In the genomic region with DNA sequence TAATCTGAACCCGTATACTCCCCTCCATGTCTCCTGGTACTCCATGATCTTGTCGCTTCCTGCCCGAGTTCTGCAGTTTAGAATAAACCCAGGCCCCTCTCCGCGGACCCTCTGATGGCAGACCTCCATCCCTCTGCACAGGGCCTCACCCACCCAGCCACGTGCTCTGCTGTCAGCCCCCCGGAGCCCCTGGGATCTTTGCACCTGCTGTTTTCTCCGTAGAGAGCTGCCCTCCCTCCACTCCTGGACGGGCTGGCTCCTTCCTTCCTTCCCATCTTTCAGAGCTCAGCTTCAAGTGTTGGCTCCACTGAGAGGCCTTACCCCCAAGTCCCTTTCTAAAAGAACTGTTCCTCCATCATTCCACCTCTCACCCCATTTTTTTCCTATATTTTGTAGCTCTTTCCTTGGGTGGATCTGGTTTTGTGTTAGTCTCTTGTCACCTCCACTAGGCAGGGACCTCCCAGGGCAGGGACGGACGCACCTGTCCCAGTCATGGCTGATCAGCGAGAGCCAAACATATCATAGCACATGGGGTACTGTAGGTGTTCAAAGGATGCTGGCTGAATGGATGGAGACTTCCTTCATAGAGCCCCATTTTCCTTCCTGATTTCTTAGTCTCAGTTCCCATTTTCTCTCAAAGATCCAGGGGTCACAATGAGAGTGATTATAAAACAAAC, we compare ENCODE assay signal across 15 cellular contexts.
"Had no signal": no experiment of that assay in that cellular context is flagged by ENCODE, and none has a peak within 500 bp of the region (broad histone marks: within the 10 kb centered on the region; RNA-seq: fewer than 3 reads in every experiment).

No MANE protein-coding gene starts in this region.

- H3K9me3 Mint-ChIP-seq: activated naive CD4-positive, alpha-beta T cell treated with anti-CD3 and anti-CD28 coated beads for 36 hours; activated T-helper 2 cell treated with anti-CD3 and anti-CD28 coated beads, Interferon-gamma antibody, Interleukin-2, Interleukin-4, amounts not matched to agents 10 μg/mL and 5 μg/mL and 100 μg/mL, durations not matched to agents 14 hours and 24 hours and 36 hours; naive B cell had no signal

- H3K27me3 ChIP-seq: ascending aorta, breast epithelium, gastrocnemius medialis, right atrium auricular region had no signal

- H3K27ac Mint-ChIP-seq: activated naive CD4-positive, alpha-beta T cell treated with anti-CD3 and anti-CD28 coated beads for 36 hours; activated T-helper 2 cell treated with anti-CD3 and anti-CD28 coated beads, Interferon-gamma antibody, Interleukin-2, Interleukin-4, amounts not matched to agents 10 μg/mL and 5 μg/mL and 100 μg/mL, durations not matched to agents 14 hours and 24 hours and 36 hours had no signal

- ATAC-seq: gastrocnemius medialis; SK-N-SH treated with all-trans-retinoic acid at 6 μM for 48 hours; stimulated activated naive CD8-positive, alpha-beta T cell treated with anti-CD3 and anti-CD28 coated beads, Interleukin-15, Interleukin-2, amounts not matched to agents 100 U/mL and 50 U/mL, for 24 hours had no signal

- H3K27me3 Mint-ChIP-seq: naive B cell had no signal

- H3K9me3 ChIP-seq: ascending aorta, breast epithelium, gastrocnemius medialis, right atrium auricular region had no signal

- H3K4me3 ChIP-seq: ascending aorta, gastrocnemius medialis, right atrium auricular region had no signal

- H3K36me3 ChIP-seq: ascending aorta, breast epithelium, gastrocnemius medialis, right atrium auricular region had no signal

- H3K4me3 Mint-ChIP-seq: activated naive CD4-positive, alpha-beta T cell treated with anti-CD3 and anti-CD28 coated beads for 36 hours; naive B cell had no signal

- DNase-seq: activated naive CD4-positive, alpha-beta T cell treated with anti-CD3 and anti-CD28 coated beads for 36 hours; activated T-cell treated with anti-CD3 and anti-CD28 coated beads for 4 hours; cerebellar nuclear complex; naive B cell; nucleus accumbens; small intestine; stimulated activated CD4-positive, alpha-beta T cell treated with anti-CD3 and anti-CD28 coated beads, Interleukin-4, amount 100 ng/mL, for 4 hours; stimulated activated CD8-positive, alpha-beta memory T cell treated with anti-CD3 and anti-CD28 coated beads, Interleukin-4, amount 100 ng/mL, for 48 hours; stimulated activated naive CD8-positive, alpha-beta T cell treated with anti-CD3 and anti-CD28 coated beads, Interleukin-15, Interleukin-2, amounts not matched to agents 100 U/mL and 50 U/mL, for 24 hours had no signal

- H3K27ac ChIP-seq: ascending aorta, gastrocnemius medialis, right atrium auricular region had no signal
